ENCODE assay signal across 9 cellular contexts in genomic region chr10:17282311-17282710, GRCh38. TPM values are rescaled to one million over a fixed set of nuclear protein-coding genes. Genes with fewer than 3 reads are reported as not detected.
"Had no signal": no experiment of that assay in that cellular context is flagged by ENCODE, and none has a peak within 500 bp of the region (broad histone marks: within the 10 kb centered on the region; RNA-seq: fewer than 3 reads in every experiment).

No MANE protein-coding gene starts in this region.

- H3K4me3 ChIP-seq: GM23338, HAP-1 had no signal

- DNase-seq: KG1 had no signal

- H3K36me3 ChIP-seq: HAP-1 had no signal

- ATAC-seq: GM23338, HCT116 had no signal

- H3K27ac Mint-ChIP-seq: GM23338, IgD-negative memory B cell had no signal

- H3K9me3 ChIP-seq: HAP-1 had no signal

- H3K36me3 Mint-ChIP-seq: IgD-negative memory B cell had no signal

- H3K4me1 ChIP-seq: HAP-1 had no signal

- FAIRE-seq: H1, H54, HTR-8/SVneo had no signal

- H3K4me1 Mint-ChIP-seq: GM23338, IgD-negative memory B cell had no signal

- H3K4me2 ChIP-seq: GM23338 had no signal

- H2AFZ ChIP-seq: GM23338 had no signal

- H3K4me3 Mint-ChIP-seq: GM23338 had no signal

RNA-seq across cellular contexts. Expression of gene VIM, which starts 54.3 kb away (rescaled TPM):
- total RNA-seq: HT-29 had no signal
